ENCODE assay signal across 9 cellular contexts in genomic region chr17:77473615-77474226, GRCh38.
A peak's percentile ranks its signal among the peaks of the same experiment; 100 is the strongest.
DNase-seq lines count a peak whose midpoint lies in the region; ATAC-seq, FAIRE-seq and TF ChIP-seq lines count a peak whose summit lies in the region.
"Had no signal": no experiment of that assay in that cellular context is flagged by ENCODE, and none has a peak within 500 bp of the region (broad histone marks: within the 10 kb centered on the region; RNA-seq: fewer than 3 reads in every experiment).

No MANE protein-coding gene starts in this region.

- H4K8ac ChIP-seq in H1 (ENCODE audit: extremely low read depth, insufficient read depth, low read length) (no peak overlapping the region), trophoblast cell (ENCODE audit: low read depth, low read length) (peak overlapping the region; percentile 7)

- H3K18ac ChIP-seq in H1 (ENCODE audit: extremely low read depth, low read length) (peak overlapping the region; percentile 83), trophoblast cell (ENCODE audit: low read length) (no peak overlapping the region)

- TF ChIP-seq POLR2A in GM12892 (IDR thresholded peaks at IDR 0.05; ENCODE audit: low read depth, low read length) (no peak), Peyer's patch (IDR thresholded peaks at IDR 0.05) (no peak), H1 (IDR thresholded peaks at IDR 0.05; ENCODE audit: control extremely low read depth in 1 of 2, low read depth in 2 of 2, low read length in 2 of 2) (no peak), thyroid gland (IDR thresholded peaks at IDR 0.05) (no peak)

- H3K9ac ChIP-seq in H1 (replicated peaks in 1 of 4; ENCODE audit: extremely low read depth in 1 of 4, low read depth in 3 of 4, low read length in 3 of 4) (no peak overlapping the region), trophoblast cell (ENCODE audit: low read length) (no peak overlapping the region), colonic mucosa (ENCODE audit: low read depth in 2 of 2, low read length in 2 of 2) (no peak overlapping the region)

- no peak overlapping the region for H2AFZ ChIP-seq in H1 (ENCODE audit: low read length)
- no peak overlapping the region for H2AFZ ChIP-seq in trophoblast cell (ENCODE audit: insufficient read depth, low read length, poor library complexity)

- no peak for TF ChIP-seq RAD21 in H1 (IDR thresholded peaks at IDR 0.05 in 1 of 2, conservative IDR thresholded peaks at IDR 0.05 in 1 of 2; ENCODE audit: low read depth in 2 of 2, low read length in 2 of 2)

- no peak overlapping the region for H2AK5ac ChIP-seq in H1 (ENCODE audit: low read depth, low read length)
- H2AK5ac ChIP-seq in trophoblast cell (ENCODE audit: low read length) = no peak overlapping the region

- H3K79me1 ChIP-seq in H1 (ENCODE audit: low read depth, low read length) = peaks cover 35% of the 10 kb centered on the region
- peaks cover 49% of the 10 kb centered on the region for H3K79me1 ChIP-seq in trophoblast cell (ENCODE audit: low read length)

- peaks cover 6 to 77% of the 10 kb centered on the region in 2 experiments for H3K79me2 ChIP-seq in H1 (ENCODE audit: control insufficient read depth in 1 of 2, insufficient read depth in 2 of 2, low read length in 2 of 2)
- H3K79me2 ChIP-seq in trophoblast cell (ENCODE audit: control insufficient read depth, insufficient read depth, low read length, poor library complexity) = peaks cover 11% of the 10 kb centered on the region

- POLR2A ChIA-PET in H1 (lab: Charles Lee; ENCODE audit: partially characterized antibody) = interaction anchor here (0.6 to 6.1 kb wide), 2 partner anchors 20 to 22 kb away, joined by 3 to 33 read pairs; no protein-coding TSS in a partner anchor

- H3K4me3 ChIP-seq in Peyer's patch = no peak overlapping the region
- H3K4me3 ChIP-seq in H1 (ENCODE audit: extremely low read depth in 1 of 4, insufficient read depth in 2 of 4, low read depth in 3 of 4, low read length in 4 of 4) = no peak overlapping the region
- no peak overlapping the region for H3K4me3 ChIP-seq in trophoblast cell (ENCODE audit: low read depth, low read length)
- no peak overlapping the region for H3K4me3 ChIP-seq in colonic mucosa
- no peak overlapping the region for H3K4me3 ChIP-seq in thyroid gland (replicated peaks in 1 of 3)
- H3K4me3 ChIP-seq: right lobe of liver had no signal

- H3K4ac ChIP-seq in H1 (replicated peaks; ENCODE audit: insufficient read length, low read depth, low read length) (no peak overlapping the region), trophoblast cell (ENCODE audit: low read depth, low read length) (no peak overlapping the region)

- H4K20me1 ChIP-seq in H1 (replicated peaks in 1 of 2; ENCODE audit: control insufficient read depth in 1 of 2, insufficient read depth in 2 of 2, low read length in 2 of 2) = peaks cover 9 to 13% of the 10 kb centered on the region in 2 experiments

- FAIRE-seq in GM12892 (lab: Jason Lieb, UNC) = peak; percentile 92
- no peak for FAIRE-seq in H1 (lab: Jason Lieb, UNC)

- DNase-seq in GM12892 (ENCODE audit: insufficient read length) = no peak
- DNase-seq in Peyer's patch = no peak
- DNase-seq in H1 (ENCODE audit: low read depth in 1 of 2, low spot score in 2 of 2) = no peak
- peak in 1 of 2 donors; percentile 57 for DNase-seq in trophoblast cell
- DNase-seq in NCI-H774 (lab: John Stamatoyannopoulos, UW) = no peak
- DNase-seq in colonic mucosa = no peak
- no peak for DNase-seq in thyroid gland
- DNase-seq: right lobe of liver had no signal

- H2BK15ac ChIP-seq in H1 (ENCODE audit: low read length) = peak overlapping the region; percentile 40; the same call in 1 of the 2 replicates

- 0 out of 2 replicates have a peak overlapping the region, but pooled peaks have one; percentile 48 for H2BK20ac ChIP-seq in H1 (ENCODE audit: low read length)

- H3K4me1 ChIP-seq in Peyer's patch (peaks cover 5 to 79% (median 59%) of the 10 kb centered on the region in 4 donors), H1 (replicated peaks in 1 of 4; ENCODE audit: control insufficient read depth in 3 of 4, insufficient read depth in 4 of 4, low read length in 3 of 4) (peaks cover 26 to 71% (median 42%) of the 10 kb centered on the region in 4 experiments), trophoblast cell (ENCODE audit: control insufficient read depth in 1 of 2, insufficient read depth in 2 of 2, low read length in 2 of 2) (peaks cover 65 to 76% of the 10 kb centered on the region in 2 experiments), colonic mucosa (peaks cover 27% of the 10 kb centered on the region), thyroid gland (peaks cover 58 to 80% of the 10 kb centered on the region in 2 donors)

- TF ChIP-seq EP300 in H1 (IDR thresholded peaks at IDR 0.05; ENCODE audit: borderline replicate concordance in 1 of 2, low read depth in 2 of 2, low read length in 2 of 2) = no peak

- H4K5ac ChIP-seq in H1 (ENCODE audit: insufficient read length, low read depth, low read length) = no peak overlapping the region

- peaks cover 11% of the 10 kb centered on the region; the same call in 1 of the 2 replicates for H3K23me2 ChIP-seq in H1 (ENCODE audit: low read depth, low read length)

- CTCF ChIA-PET in H1 (lab: Charles Lee; ENCODE audit: partially characterized antibody) = interaction anchor here (0.9 to 3.2 kb wide), 5 partner anchors 8 to 44 kb away, joined by 4 to 14 read pairs (median 9); no protein-coding TSS in a partner anchor

- intact Hi-C loops in colonic mucosa (cut with DNase I) = no loop called here
- intact Hi-C loops in thyroid gland (cut with DNase I) = no loop called here

- H3K23ac ChIP-seq in H1 (ENCODE audit: insufficient read length) (no peak overlapping the region), trophoblast cell (ENCODE audit: low read length) (no peak overlapping the region)

- H2BK120ac ChIP-seq in H1 (replicated peaks; ENCODE audit: low read depth, low read length) (no peak overlapping the region), trophoblast cell (ENCODE audit: insufficient read depth, low read length, poor library complexity) (no peak overlapping the region)

- peak overlapping the region; percentile 16 to 78 (median 63) for H3K27ac ChIP-seq in Peyer's patch
- H3K27ac ChIP-seq in H1 (ENCODE audit: low read depth, low read length) = no peak overlapping the region
- peak overlapping the region; percentile 35 for H3K27ac ChIP-seq in trophoblast cell (ENCODE audit: low read depth, low read length)
- no peak overlapping the region for H3K27ac ChIP-seq in colonic mucosa
- H3K27ac ChIP-seq in thyroid gland = peak overlapping the region in 1 of 3 donors; percentile 79

- H3K56ac ChIP-seq in H1 (replicated peaks; ENCODE audit: insufficient read length, low read depth, low read length) = no peak overlapping the region

- 88% methylated on average over 6 of the region's 6 CpGs; no CpG with 5 or more reads in 1 of the 2 experiments for WGBS in H1 (ENCODE audit: extremely low coverage in 1 of 2, insufficient coverage in 1 of 2, insufficient read length in 1 of 2, insufficient replicate concordance in 2 of 2, low coverage in 1 of 2, low lambda C conversion rate in 2 of 2, missing lambda C conversion rate in 1 of 2), 2 experiments
- WGBS in trophoblast cell (ENCODE audit: extremely low coverage, insufficient coverage, insufficient read length) = no CpG with 5 or more reads among the region's 6 CpGs
- WGBS in thyroid gland, 2 donors = 77 to 87% methylated on average over 6 of the region's 6 CpGs

- no peak overlapping the region for H3K4me2 ChIP-seq in H1 (ENCODE audit: insufficient read depth in 1 of 2, low read depth in 2 of 2, low read length in 2 of 2)
- no peak overlapping the region for H3K4me2 ChIP-seq in trophoblast cell (ENCODE audit: low read length)

- H3K36me3 ChIP-seq in Peyer's patch = peaks cover 0 to 5% (median 0%) of the 10 kb centered on the region in 3 donors
- H3K36me3 ChIP-seq in H1 (ENCODE audit: control insufficient read depth in 2 of 4, insufficient read depth in 4 of 4, low read length in 3 of 4) = peaks cover 0 to 6% (median 2%) of the 10 kb centered on the region in 4 experiments; a peak in 4 of 8 replicates
- peaks cover 4% of the 10 kb centered on the region in 2 experiments for H3K36me3 ChIP-seq in trophoblast cell (ENCODE audit: control insufficient read depth in 1 of 2, insufficient read depth in 2 of 2, low read length in 2 of 2)
- no peaks in the 10 kb centered on the region for H3K36me3 ChIP-seq in colonic mucosa
- no peaks in the 10 kb centered on the region for H3K36me3 ChIP-seq in thyroid gland
- H3K36me3 ChIP-seq: right lobe of liver had no signal

- no peaks in the 10 kb centered on the region for H3K9me3 ChIP-seq in Peyer's patch
- no peaks in the 10 kb centered on the region for H3K9me3 ChIP-seq in H1 (ENCODE audit: insufficient read depth in 2 of 2, low read depth in 1 of 2, low read length in 1 of 2)
- no peaks in the 10 kb centered on the region for H3K9me3 ChIP-seq in trophoblast cell (ENCODE audit: insufficient read depth, low read depth, low read length)
- H3K9me3 ChIP-seq in colonic mucosa = no peaks in the 10 kb centered on the region
- H3K9me3 ChIP-seq in thyroid gland = no peaks in the 10 kb centered on the region
- H3K9me3 ChIP-seq: right lobe of liver had no signal

- no peak for ATAC-seq in GM21825 (IDR thresholded peaks at IDR 0.05; ENCODE audit: unreplicated experiment)

- H4K91ac ChIP-seq in H1 (replicated peaks; ENCODE audit: insufficient read length, low read length) (no peak overlapping the region), trophoblast cell (ENCODE audit: low read depth, low read length) (peak overlapping the region; percentile 57)

- H2BK12ac ChIP-seq in H1 (ENCODE audit: low read depth, low read length) (no peak overlapping the region), trophoblast cell (ENCODE audit: low read length) (no peak overlapping the region)

- no peak overlapping the region for H3K14ac ChIP-seq in H1 (ENCODE audit: insufficient read length)
- H3K14ac ChIP-seq in trophoblast cell (ENCODE audit: low read length) = no peak overlapping the region

- H3K27me3 ChIP-seq in Peyer's patch (no peaks in the 10 kb centered on the region), H1 (replicated peaks in 1 of 4; ENCODE audit: control insufficient read depth in 3 of 4, extremely low read depth in 1 of 4, insufficient read depth in 3 of 4, low read length in 3 of 4) (no peaks in the 10 kb centered on the region), trophoblast cell (ENCODE audit: insufficient read depth, low read length) (no peaks in the 10 kb centered on the region), colonic mucosa (no peaks in the 10 kb centered on the region), thyroid gland (no peaks in the 10 kb centered on the region)
- H3K27me3 ChIP-seq: right lobe of liver had no signal

- TF ChIP-seq CTCF in Peyer's patch (IDR thresholded peaks at IDR 0.05) (no peak), H1 (IDR thresholded peaks at IDR 0.05; ENCODE audit: control extremely low read depth in 1 of 3, insufficient read depth in 1 of 3, low read depth in 1 of 3, low read length in 3 of 3) (no peak), colonic mucosa (IDR thresholded peaks at IDR 0.05) (no peak), thyroid gland (IDR thresholded peaks at IDR 0.05) (no peak)

- H2BK5ac ChIP-seq in H1 (ENCODE audit: low read depth, low read length) (no peak overlapping the region), trophoblast cell (ENCODE audit: low read depth, low read length, poor library complexity) (no peak overlapping the region)

- no peak overlapping the region for H4K12ac ChIP-seq in trophoblast cell (ENCODE audit: low read depth, low read length)

TF ChIP-seq in H1, 55 proteins besides CTCF, POLR2A, EP300 and RAD21 (continues in another document):
- TF ChIP-seq RBBP5 (IDR thresholded peaks at IDR 0.05; ENCODE audit: borderline replicate concordance, low read depth, low read length) = no peak

Comparison
In these comparisons a context has a peak if more than half of its experiments do, and no peak if none do; other contexts are left out.
1. H3K27ac ChIP-seq: peak in Peyer's patch (4 of 4) and trophoblast cell (single experiment); none in H1 (single experiment) and colonic mucosa (single experiment).